Comparison of ENCODE assay signal across 1 cellular context in genomic region chr3:21979706-21980105, GRCh38.
TF ChIP-seq lines count a peak whose summit lies in the region.

No MANE protein-coding gene starts in this region.

TF ChIP-seq in HepG2, 621 proteins besides CTCF, POLR2A, EP300 and RAD21:
- TF ChIP-seq KDM3A (CRISPR knock-in tag; IDR thresholded peaks at IDR 0.05; ENCODE audit: low read depth): no peak
- TF ChIP-seq EED (CRISPR knock-in tag; IDR thresholded peaks at IDR 0.05): no peak
- no peak for TF ChIP-seq ZNF136 (CRISPR knock-in tag; IDR thresholded peaks at IDR 0.05; ENCODE audit: low read depth)
- TF ChIP-seq CREBL2 (CRISPR knock-in tag; IDR thresholded peaks at IDR 0.05; ENCODE audit: borderline replicate concordance): no peak
- no peak for TF ChIP-seq ZKSCAN8 (CRISPR knock-in tag; IDR thresholded peaks at IDR 0.05; ENCODE audit: borderline replicate concordance)
- TF ChIP-seq IRF2 (CRISPR knock-in tag; IDR thresholded peaks at IDR 0.05): no peak
